1 cellular context compared by ENCODE assay signal in the genomic region with DNA sequence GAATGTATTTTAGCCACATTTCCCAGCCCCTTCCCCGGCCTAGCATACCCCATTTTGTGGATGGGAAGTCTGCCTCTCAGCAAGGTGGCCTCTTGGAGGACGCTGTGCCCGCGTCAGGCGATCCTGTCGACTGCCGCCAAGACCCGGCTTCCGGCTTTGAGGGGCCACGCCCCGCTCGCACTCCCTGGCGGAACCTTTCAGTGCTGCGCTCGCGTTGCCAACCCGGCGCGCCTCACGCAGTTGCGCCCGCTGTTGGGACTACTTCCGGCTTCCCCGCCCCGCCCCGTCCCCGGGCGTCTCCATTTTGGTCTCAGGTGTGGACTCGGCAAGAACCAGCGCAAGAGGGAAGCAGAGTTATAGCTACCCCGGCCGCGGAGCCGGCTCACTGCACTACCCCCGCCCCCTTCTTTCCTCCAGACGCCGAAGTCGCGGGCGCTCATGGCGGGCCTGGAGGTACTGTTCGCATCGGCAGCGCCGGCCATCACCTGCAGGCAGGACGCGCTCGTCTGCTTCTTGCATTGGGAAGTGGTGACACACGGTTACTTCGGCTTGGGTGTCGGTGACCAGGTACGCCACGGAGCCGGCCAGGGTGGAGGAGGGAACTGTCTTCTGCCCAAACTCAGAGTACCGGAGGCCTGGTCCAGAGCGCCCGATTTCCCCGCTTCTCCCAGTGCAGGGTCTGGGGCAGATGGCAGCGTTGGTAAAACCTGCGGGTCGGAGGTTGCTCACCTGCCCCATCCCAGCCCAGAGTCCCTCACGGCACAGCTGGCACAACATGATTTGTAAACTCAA.
A peak's percentile ranks its signal among the peaks of the same experiment; 100 is the strongest.
TF ChIP-seq lines count a peak whose summit lies in the region.

A gene with protein sequence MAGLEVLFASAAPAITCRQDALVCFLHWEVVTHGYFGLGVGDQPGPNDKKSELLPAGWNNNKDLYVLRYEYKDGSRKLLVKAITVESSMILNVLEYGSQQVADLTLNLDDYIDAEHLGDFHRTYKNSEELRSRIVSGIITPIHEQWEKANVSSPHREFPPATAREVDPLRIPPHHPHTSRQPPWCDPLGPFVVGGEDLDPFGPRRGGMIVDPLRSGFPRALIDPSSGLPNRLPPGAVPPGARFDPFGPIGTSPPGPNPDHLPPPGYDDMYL (plus strand): TSS at position 267 of the 792 bp plus-strand sequence. CDS start 172 bp downstream, at position 439.

TF ChIP-seq in GM12878, 131 proteins besides CTCF, POLR2A, EP300 and RAD21 (continued from another document and continues in another):
- TF ChIP-seq, protein P1, sequence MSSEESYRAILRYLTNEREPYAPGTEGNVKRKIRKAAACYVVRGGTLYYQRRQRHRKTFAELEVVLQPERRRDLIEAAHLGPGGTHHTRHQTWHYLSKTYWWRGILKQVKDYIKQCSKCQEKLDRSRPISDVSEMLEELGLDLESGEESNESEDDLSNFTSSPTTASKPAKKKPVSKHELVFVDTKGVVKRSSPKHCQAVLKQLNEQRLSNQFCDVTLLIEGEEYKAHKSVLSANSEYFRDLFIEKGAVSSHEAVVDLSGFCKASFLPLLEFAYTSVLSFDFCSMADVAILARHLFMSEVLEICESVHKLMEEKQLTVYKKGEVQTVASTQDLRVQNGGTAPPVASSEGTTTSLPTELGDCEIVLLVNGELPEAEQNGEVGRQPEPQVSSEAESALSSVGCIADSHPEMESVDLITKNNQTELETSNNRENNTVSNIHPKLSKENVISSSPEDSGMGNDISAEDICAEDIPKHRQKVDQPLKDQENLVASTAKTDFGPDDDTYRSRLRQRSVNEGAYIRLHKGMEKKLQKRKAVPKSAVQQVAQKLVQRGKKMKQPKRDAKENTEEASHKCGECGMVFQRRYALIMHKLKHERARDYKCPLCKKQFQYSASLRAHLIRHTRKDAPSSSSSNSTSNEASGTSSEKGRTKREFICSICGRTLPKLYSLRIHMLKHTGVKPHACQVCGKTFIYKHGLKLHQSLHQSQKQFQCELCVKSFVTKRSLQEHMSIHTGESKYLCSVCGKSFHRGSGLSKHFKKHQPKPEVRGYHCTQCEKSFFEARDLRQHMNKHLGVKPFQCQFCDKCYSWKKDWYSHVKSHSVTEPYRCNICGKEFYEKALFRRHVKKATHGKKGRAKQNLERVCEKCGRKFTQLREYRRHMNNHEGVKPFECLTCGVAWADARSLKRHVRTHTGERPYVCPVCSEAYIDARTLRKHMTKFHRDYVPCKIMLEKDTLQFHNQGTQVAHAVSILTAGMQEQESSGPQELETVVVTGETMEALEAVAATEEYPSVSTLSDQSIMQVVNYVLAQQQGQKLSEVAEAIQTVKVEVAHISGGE (CRISPR knock-in tag; IDR thresholded peaks at IDR 0.05) = peak; percentile 97
- TF ChIP-seq ZZZ3 (IDR thresholded peaks at IDR 0.05; ENCODE audit: control insufficient read depth, insufficient read length, low read depth) (no peak), PML (IDR thresholded peaks at IDR 0.05; ENCODE audit: low read length) (peak; percentile 84; the same call in 1 of the 2 replicates), HDAC6 (IDR thresholded peaks at IDR 0.05; ENCODE audit: unreplicated experiment) (no peak), ZSCAN29 (IDR thresholded peaks at IDR 0.05) (peak; percentile 84; the same call in 1 of the 2 replicates), BRCA1 (IDR thresholded peaks at IDR 0.05; ENCODE audit: low read depth, low read length) (no peak), SPI1 (IDR thresholded peaks at IDR 0.05; ENCODE audit: borderline replicate concordance, insufficient read depth, low read depth, low read length) (no peak), GABPA (IDR thresholded peaks at IDR 0.05; ENCODE audit: low read depth) (peak; percentile 97), RUNX3 (IDR thresholded peaks at IDR 0.05; ENCODE audit: low read length) (peak; percentile 51; the same call in 1 of the 2 replicates), BMI1 (IDR thresholded peaks at IDR 0.05; ENCODE audit: borderline replicate concordance) (no peak), STAT3 (IDR thresholded peaks at IDR 0.05; ENCODE audit: low read depth, low read length) (no peak), LARP7 (IDR thresholded peaks at IDR 0.05) (peak; percentile 96), FOXM1 (IDR thresholded peaks at IDR 0.05; ENCODE audit: low read depth, low read length) (no peak), FOXK2 (IDR thresholded peaks at IDR 0.05) (peak; percentile 68), MYB (IDR thresholded peaks at IDR 0.05; ENCODE audit: borderline replicate concordance, low read depth, low read length) (no peak), TCF3 (IDR thresholded peaks at IDR 0.05; ENCODE audit: borderline replicate concordance, insufficient read depth, low read depth, low read length) (0 out of 2 replicates have a peak, but pooled peaks have one; percentile 33), YY1 (IDR thresholded peaks at IDR 0.05; ENCODE audit: low read depth, low read length) (peak; percentile 96), PAX8 (IDR thresholded peaks at IDR 0.05) (no peak), CBFB (IDR thresholded peaks at IDR 0.05; ENCODE audit: low read depth) (peak; percentile 8; the same call in 1 of the 2 replicates), MTA3 (IDR thresholded peaks at IDR 0.05; ENCODE audit: borderline replicate concordance, low read length) (no peak), TCF7 (IDR thresholded peaks at IDR 0.05; ENCODE audit: borderline replicate concordance) (no peak), IRF4 (IDR thresholded peaks at IDR 0.05; ENCODE audit: low read depth, low read length) (peak; percentile 31; the same call in 1 of the 2 replicates), SMAD1 (IDR thresholded peaks at IDR 0.05; ENCODE audit: low read depth, partially characterized antibody) (no peak), ZNF384 (IDR thresholded peaks at IDR 0.05; ENCODE audit: borderline replicate concordance, low read depth, low read length) (no peak), MYC (IDR thresholded peaks at IDR 0.05; ENCODE audit: insufficient read depth, insufficient read length, insufficient replicate concordance, low read length, severe bottlenecking) (no peak), SREBF1 (IDR thresholded peaks at IDR 0.05; ENCODE audit: low read length) (peak; percentile 64), JUNB (IDR thresholded peaks at IDR 0.05) (no peak), ZNF217 (IDR thresholded peaks at IDR 0.05) (no peak)
- TF ChIP-seq, protein P2, sequence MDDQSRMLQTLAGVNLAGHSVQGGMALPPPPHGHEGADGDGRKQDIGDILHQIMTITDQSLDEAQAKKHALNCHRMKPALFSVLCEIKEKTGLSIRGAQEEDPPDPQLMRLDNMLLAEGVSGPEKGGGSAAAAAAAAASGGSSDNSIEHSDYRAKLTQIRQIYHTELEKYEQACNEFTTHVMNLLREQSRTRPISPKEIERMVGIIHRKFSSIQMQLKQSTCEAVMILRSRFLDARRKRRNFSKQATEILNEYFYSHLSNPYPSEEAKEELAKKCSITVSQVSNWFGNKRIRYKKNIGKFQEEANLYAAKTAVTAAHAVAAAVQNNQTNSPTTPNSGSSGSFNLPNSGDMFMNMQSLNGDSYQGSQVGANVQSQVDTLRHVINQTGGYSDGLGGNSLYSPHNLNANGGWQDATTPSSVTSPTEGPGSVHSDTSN (IDR thresholded peaks at IDR 0.05; ENCODE audit: insufficient replicate concordance, low read depth, low read length) = peak; percentile 15
- TF ChIP-seq, protein P3, sequence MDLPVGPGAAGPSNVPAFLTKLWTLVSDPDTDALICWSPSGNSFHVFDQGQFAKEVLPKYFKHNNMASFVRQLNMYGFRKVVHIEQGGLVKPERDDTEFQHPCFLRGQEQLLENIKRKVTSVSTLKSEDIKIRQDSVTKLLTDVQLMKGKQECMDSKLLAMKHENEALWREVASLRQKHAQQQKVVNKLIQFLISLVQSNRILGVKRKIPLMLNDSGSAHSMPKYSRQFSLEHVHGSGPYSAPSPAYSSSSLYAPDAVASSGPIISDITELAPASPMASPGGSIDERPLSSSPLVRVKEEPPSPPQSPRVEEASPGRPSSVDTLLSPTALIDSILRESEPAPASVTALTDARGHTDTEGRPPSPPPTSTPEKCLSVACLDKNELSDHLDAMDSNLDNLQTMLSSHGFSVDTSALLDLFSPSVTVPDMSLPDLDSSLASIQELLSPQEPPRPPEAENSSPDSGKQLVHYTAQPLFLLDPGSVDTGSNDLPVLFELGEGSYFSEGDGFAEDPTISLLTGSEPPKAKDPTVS (IDR thresholded peaks at IDR 0.05; ENCODE audit: low read depth, low read length) = 0 out of 2 replicates have a peak, but pooled peaks have one; percentile 49
- TF ChIP-seq, protein P4, sequence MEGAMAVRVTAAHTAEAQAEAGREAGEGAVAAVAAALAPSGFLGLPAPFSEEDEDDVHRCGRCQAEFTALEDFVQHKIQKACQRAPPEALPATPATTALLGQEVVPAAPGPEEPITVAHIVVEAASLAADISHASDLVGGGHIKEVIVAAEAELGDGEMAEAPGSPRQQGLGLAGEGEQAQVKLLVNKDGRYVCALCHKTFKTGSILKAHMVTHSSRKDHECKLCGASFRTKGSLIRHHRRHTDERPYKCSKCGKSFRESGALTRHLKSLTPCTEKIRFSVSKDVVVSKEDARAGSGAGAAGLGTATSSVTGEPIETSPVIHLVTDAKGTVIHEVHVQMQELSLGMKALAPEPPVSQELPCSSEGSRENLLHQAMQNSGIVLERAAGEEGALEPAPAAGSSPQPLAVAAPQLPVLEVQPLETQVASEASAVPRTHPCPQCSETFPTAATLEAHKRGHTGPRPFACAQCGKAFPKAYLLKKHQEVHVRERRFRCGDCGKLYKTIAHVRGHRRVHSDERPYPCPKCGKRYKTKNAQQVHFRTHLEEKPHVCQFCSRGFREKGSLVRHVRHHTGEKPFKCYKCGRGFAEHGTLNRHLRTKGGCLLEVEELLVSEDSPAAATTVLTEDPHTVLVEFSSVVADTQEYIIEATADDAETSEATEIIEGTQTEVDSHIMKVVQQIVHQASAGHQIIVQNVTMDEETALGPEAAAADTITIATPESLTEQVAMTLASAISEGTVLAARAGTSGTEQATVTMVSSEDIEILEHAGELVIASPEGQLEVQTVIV (IDR thresholded peaks at IDR 0.05; ENCODE audit: borderline replicate concordance, partially characterized antibody) = peak; percentile 75
- TF ChIP-seq, protein P5, sequence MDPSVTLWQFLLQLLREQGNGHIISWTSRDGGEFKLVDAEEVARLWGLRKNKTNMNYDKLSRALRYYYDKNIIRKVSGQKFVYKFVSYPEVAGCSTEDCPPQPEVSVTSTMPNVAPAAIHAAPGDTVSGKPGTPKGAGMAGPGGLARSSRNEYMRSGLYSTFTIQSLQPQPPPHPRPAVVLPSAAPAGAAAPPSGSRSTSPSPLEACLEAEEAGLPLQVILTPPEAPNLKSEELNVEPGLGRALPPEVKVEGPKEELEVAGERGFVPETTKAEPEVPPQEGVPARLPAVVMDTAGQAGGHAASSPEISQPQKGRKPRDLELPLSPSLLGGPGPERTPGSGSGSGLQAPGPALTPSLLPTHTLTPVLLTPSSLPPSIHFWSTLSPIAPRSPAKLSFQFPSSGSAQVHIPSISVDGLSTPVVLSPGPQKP (IDR thresholded peaks at IDR 0.05; ENCODE audit: low read depth, low read length) = peak; percentile 73
- TF ChIP-seq, protein P6, sequence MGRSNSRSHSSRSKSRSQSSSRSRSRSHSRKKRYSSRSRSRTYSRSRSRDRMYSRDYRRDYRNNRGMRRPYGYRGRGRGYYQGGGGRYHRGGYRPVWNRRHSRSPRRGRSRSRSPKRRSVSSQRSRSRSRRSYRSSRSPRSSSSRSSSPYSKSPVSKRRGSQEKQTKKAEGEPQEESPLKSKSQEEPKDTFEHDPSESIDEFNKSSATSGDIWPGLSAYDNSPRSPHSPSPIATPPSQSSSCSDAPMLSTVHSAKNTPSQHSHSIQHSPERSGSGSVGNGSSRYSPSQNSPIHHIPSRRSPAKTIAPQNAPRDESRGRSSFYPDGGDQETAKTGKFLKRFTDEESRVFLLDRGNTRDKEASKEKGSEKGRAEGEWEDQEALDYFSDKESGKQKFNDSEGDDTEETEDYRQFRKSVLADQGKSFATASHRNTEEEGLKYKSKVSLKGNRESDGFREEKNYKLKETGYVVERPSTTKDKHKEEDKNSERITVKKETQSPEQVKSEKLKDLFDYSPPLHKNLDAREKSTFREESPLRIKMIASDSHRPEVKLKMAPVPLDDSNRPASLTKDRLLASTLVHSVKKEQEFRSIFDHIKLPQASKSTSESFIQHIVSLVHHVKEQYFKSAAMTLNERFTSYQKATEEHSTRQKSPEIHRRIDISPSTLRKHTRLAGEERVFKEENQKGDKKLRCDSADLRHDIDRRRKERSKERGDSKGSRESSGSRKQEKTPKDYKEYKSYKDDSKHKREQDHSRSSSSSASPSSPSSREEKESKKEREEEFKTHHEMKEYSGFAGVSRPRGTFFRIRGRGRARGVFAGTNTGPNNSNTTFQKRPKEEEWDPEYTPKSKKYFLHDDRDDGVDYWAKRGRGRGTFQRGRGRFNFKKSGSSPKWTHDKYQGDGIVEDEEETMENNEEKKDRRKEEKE (IDR thresholded peaks at IDR 0.05) = 0 out of 2 replicates have a peak, but pooled peaks have one; percentile 11
- TF ChIP-seq, protein P7, sequence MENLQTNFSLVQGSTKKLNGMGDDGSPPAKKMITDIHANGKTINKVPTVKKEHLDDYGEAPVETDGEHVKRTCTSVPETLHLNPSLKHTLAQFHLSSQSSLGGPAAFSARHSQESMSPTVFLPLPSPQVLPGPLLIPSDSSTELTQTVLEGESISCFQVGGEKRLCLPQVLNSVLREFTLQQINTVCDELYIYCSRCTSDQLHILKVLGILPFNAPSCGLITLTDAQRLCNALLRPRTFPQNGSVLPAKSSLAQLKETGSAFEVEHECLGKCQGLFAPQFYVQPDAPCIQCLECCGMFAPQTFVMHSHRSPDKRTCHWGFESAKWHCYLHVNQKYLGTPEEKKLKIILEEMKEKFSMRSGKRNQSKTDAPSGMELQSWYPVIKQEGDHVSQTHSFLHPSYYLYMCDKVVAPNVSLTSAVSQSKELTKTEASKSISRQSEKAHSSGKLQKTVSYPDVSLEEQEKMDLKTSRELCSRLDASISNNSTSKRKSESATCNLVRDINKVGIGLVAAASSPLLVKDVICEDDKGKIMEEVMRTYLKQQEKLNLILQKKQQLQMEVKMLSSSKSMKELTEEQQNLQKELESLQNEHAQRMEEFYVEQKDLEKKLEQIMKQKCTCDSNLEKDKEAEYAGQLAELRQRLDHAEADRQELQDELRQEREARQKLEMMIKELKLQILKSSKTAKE (IDR thresholded peaks at IDR 0.05; ENCODE audit: low read depth, poor library complexity, severe bottlenecking) = no peak
- TF ChIP-seq, protein P8, sequence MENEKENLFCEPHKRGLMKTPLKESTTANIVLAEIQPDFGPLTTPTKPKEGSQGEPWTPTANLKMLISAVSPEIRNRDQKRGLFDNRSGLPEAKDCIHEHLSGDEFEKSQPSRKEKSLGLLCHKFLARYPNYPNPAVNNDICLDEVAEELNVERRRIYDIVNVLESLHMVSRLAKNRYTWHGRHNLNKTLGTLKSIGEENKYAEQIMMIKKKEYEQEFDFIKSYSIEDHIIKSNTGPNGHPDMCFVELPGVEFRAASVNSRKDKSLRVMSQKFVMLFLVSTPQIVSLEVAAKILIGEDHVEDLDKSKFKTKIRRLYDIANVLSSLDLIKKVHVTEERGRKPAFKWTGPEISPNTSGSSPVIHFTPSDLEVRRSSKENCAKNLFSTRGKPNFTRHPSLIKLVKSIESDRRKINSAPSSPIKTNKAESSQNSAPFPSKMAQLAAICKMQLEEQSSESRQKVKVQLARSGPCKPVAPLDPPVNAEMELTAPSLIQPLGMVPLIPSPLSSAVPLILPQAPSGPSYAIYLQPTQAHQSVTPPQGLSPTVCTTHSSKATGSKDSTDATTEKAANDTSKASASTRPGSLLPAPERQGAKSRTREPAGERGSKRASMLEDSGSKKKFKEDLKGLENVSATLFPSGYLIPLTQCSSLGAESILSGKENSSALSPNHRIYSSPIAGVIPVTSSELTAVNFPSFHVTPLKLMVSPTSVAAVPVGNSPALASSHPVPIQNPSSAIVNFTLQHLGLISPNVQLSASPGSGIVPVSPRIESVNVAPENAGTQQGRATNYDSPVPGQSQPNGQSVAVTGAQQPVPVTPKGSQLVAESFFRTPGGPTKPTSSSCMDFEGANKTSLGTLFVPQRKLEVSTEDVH (IDR thresholded peaks at IDR 0.05; ENCODE audit: low read depth, partially characterized antibody) = peak; percentile 69
